In the genomic region with DNA sequence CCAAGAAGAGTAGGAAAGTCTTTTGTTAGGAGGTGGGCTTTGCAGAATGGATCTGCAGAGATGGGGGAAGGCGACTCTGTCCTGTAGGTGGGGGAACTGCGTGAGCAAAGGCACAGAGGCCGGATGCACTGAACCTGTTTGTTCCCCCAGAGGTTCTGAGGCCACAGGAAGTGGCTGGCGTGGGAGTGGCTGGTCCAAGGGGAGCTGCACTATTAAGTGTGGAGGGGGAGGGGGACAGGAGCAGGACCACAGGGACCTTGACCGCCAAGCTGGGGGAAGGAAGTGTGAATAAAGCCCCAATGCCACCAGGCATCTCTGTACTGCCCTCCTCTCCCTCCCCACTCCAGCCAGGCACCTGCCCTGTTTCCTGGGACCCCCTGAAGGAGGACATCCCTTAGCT, we compare ENCODE assay signal across 2 cellular contexts.
A peak's percentile ranks its signal among the peaks of the same experiment; 100 is the strongest.
TF ChIP-seq lines count a peak whose summit lies in the region.

No MANE protein-coding gene starts in this region.

TF ChIP-seq in HepG2, 621 proteins besides CTCF, POLR2A, EP300 and RAD21:
- no peak for TF ChIP-seq CCDC6 (CRISPR knock-in tag; IDR thresholded peaks at IDR 0.05)
- TF ChIP-seq ETV5 (CRISPR knock-in tag; IDR thresholded peaks at IDR 0.05; ENCODE audit: borderline replicate concordance), result peak; percentile 62; the same call in 1 of the 2 replicates

TF ChIP-seq in K562, 482 proteins besides CTCF, POLR2A, EP300 and RAD21 (continues in another document):
- TF ChIP-seq ETV1 (tag; conservative IDR thresholded peaks at IDR 0.05; ENCODE audit: low read depth), result peak; percentile 87
- no peak for TF ChIP-seq THRAP3 (IDR thresholded peaks at IDR 0.05; ENCODE audit: borderline replicate concordance)
- TF ChIP-seq EGR1 (conservative IDR thresholded peaks at IDR 0.05), result peak; percentile 51
- peak; percentile 75; the same call in 1 of the 2 replicates for TF ChIP-seq RNF2 (IDR thresholded peaks at IDR 0.05)
- TF ChIP-seq SPI1 (IDR thresholded peaks at IDR 0.05; ENCODE audit: borderline replicate concordance, low read depth, low read length), result 0 out of 2 replicates have a peak, but pooled peaks have one; percentile 24
- TF ChIP-seq, protein P1, sequence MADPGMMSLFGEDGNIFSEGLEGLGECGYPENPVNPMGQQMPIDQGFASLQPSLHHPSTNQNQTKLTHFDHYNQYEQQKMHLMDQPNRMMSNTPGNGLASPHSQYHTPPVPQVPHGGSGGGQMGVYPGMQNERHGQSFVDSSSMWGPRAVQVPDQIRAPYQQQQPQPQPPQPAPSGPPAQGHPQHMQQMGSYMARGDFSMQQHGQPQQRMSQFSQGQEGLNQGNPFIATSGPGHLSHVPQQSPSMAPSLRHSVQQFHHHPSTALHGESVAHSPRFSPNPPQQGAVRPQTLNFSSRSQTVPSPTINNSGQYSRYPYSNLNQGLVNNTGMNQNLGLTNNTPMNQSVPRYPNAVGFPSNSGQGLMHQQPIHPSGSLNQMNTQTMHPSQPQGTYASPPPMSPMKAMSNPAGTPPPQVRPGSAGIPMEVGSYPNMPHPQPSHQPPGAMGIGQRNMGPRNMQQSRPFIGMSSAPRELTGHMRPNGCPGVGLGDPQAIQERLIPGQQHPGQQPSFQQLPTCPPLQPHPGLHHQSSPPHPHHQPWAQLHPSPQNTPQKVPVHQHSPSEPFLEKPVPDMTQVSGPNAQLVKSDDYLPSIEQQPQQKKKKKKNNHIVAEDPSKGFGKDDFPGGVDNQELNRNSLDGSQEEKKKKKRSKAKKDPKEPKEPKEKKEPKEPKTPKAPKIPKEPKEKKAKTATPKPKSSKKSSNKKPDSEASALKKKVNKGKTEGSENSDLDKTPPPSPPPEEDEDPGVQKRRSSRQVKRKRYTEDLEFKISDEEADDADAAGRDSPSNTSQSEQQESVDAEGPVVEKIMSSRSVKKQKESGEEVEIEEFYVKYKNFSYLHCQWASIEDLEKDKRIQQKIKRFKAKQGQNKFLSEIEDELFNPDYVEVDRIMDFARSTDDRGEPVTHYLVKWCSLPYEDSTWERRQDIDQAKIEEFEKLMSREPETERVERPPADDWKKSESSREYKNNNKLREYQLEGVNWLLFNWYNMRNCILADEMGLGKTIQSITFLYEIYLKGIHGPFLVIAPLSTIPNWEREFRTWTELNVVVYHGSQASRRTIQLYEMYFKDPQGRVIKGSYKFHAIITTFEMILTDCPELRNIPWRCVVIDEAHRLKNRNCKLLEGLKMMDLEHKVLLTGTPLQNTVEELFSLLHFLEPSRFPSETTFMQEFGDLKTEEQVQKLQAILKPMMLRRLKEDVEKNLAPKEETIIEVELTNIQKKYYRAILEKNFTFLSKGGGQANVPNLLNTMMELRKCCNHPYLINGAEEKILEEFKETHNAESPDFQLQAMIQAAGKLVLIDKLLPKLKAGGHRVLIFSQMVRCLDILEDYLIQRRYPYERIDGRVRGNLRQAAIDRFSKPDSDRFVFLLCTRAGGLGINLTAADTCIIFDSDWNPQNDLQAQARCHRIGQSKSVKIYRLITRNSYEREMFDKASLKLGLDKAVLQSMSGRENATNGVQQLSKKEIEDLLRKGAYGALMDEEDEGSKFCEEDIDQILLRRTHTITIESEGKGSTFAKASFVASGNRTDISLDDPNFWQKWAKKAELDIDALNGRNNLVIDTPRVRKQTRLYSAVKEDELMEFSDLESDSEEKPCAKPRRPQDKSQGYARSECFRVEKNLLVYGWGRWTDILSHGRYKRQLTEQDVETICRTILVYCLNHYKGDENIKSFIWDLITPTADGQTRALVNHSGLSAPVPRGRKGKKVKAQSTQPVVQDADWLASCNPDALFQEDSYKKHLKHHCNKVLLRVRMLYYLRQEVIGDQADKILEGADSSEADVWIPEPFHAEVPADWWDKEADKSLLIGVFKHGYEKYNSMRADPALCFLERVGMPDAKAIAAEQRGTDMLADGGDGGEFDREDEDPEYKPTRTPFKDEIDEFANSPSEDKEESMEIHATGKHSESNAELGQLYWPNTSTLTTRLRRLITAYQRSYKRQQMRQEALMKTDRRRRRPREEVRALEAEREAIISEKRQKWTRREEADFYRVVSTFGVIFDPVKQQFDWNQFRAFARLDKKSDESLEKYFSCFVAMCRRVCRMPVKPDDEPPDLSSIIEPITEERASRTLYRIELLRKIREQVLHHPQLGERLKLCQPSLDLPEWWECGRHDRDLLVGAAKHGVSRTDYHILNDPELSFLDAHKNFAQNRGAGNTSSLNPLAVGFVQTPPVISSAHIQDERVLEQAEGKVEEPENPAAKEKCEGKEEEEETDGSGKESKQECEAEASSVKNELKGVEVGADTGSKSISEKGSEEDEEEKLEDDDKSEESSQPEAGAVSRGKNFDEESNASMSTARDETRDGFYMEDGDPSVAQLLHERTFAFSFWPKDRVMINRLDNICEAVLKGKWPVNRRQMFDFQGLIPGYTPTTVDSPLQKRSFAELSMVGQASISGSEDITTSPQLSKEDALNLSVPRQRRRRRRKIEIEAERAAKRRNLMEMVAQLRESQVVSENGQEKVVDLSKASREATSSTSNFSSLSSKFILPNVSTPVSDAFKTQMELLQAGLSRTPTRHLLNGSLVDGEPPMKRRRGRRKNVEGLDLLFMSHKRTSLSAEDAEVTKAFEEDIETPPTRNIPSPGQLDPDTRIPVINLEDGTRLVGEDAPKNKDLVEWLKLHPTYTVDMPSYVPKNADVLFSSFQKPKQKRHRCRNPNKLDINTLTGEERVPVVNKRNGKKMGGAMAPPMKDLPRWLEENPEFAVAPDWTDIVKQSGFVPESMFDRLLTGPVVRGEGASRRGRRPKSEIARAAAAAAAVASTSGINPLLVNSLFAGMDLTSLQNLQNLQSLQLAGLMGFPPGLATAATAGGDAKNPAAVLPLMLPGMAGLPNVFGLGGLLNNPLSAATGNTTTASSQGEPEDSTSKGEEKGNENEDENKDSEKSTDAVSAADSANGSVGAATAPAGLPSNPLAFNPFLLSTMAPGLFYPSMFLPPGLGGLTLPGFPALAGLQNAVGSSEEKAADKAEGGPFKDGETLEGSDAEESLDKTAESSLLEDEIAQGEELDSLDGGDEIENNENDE (IDR thresholded peaks at IDR 0.05; ENCODE audit: low read depth, low read length), result no peak
- peak; percentile 69 for TF ChIP-seq GABPA (tag; conservative IDR thresholded peaks at IDR 0.05; ENCODE audit: low read depth)
- TF ChIP-seq DDX20 (tag; IDR thresholded peaks at IDR 0.05; ENCODE audit: low read depth), result no peak
- TF ChIP-seq ZBTB40 (IDR thresholded peaks at IDR 0.05), result peak; percentile 47; the same call in 1 of the 2 replicates
- TF ChIP-seq ZBTB40 (CRISPR knock-in tag; IDR thresholded peaks at IDR 0.05), result no peak
- TF ChIP-seq, protein P2, sequence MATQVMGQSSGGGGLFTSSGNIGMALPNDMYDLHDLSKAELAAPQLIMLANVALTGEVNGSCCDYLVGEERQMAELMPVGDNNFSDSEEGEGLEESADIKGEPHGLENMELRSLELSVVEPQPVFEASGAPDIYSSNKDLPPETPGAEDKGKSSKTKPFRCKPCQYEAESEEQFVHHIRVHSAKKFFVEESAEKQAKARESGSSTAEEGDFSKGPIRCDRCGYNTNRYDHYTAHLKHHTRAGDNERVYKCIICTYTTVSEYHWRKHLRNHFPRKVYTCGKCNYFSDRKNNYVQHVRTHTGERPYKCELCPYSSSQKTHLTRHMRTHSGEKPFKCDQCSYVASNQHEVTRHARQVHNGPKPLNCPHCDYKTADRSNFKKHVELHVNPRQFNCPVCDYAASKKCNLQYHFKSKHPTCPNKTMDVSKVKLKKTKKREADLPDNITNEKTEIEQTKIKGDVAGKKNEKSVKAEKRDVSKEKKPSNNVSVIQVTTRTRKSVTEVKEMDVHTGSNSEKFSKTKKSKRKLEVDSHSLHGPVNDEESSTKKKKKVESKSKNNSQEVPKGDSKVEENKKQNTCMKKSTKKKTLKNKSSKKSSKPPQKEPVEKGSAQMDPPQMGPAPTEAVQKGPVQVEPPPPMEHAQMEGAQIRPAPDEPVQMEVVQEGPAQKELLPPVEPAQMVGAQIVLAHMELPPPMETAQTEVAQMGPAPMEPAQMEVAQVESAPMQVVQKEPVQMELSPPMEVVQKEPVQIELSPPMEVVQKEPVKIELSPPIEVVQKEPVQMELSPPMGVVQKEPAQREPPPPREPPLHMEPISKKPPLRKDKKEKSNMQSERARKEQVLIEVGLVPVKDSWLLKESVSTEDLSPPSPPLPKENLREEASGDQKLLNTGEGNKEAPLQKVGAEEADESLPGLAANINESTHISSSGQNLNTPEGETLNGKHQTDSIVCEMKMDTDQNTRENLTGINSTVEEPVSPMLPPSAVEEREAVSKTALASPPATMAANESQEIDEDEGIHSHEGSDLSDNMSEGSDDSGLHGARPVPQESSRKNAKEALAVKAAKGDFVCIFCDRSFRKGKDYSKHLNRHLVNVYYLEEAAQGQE (CRISPR knock-in tag; IDR thresholded peaks at IDR 0.05; ENCODE audit: low read depth), result peak; percentile 24; the same call in 1 of the 2 replicates
- peak; percentile 48; the same call in 1 of the 2 replicates for TF ChIP-seq ZBTB7A (IDR thresholded peaks at IDR 0.05; ENCODE audit: borderline replicate concordance, control insufficient read depth, low read depth, low read length)
- no peak for TF ChIP-seq CHD1 (IDR thresholded peaks at IDR 0.05; ENCODE audit: low read length)
- TF ChIP-seq, protein P3, sequence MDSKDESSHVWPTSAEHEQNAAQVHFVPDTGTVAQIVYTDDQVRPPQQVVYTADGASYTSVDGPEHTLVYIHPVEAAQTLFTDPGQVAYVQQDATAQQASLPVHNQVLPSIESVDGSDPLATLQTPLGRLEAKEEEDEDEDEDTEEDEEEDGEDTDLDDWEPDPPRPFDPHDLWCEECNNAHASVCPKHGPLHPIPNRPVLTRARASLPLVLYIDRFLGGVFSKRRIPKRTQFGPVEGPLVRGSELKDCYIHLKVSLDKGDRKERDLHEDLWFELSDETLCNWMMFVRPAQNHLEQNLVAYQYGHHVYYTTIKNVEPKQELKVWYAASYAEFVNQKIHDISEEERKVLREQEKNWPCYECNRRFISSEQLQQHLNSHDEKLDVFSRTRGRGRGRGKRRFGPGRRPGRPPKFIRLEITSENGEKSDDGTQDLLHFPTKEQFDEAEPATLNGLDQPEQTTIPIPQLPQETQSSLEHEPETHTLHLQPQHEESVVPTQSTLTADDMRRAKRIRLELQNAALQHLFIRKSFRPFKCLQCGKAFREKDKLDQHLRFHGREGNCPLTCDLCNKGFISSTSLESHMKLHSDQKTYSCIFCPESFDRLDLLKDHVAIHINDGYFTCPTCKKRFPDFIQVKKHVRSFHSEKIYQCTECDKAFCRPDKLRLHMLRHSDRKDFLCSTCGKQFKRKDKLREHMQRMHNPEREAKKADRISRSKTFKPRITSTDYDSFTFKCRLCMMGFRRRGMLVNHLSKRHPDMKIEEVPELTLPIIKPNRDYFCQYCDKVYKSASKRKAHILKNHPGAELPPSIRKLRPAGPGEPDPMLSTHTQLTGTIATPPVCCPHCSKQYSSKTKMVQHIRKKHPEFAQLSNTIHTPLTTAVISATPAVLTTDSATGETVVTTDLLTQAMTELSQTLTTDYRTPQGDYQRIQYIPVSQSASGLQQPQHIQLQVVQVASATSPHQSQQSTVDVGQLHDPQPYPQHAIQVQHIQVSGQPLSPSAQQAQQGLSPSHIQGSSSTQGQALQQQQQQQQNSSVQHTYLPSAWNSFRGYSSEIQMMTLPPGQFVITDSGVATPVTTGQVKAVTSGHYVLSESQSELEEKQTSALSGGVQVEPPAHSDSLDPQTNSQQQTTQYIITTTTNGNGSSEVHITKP (IDR thresholded peaks at IDR 0.05; ENCODE audit: partially characterized antibody), result peak; percentile 66
- TF ChIP-seq GABPB1 (CRISPR knock-in tag; IDR thresholded peaks at IDR 0.05), result no peak
- TF ChIP-seq SMARCE1 (IDR thresholded peaks at IDR 0.05), result 0 out of 2 replicates have a peak, but pooled peaks have one; percentile 14
- TF ChIP-seq ZNF766 (CRISPR knock-in tag; conservative IDR thresholded peaks at IDR 0.05), result 0 out of 2 replicates have a peak, but pooled peaks have one; percentile 19
- TF ChIP-seq ZNF584 (CRISPR knock-in tag; IDR thresholded peaks at IDR 0.05; ENCODE audit: low read depth), result 0 out of 2 replicates have a peak, but pooled peaks have one; percentile 24
